ENCODE assay signal across 17 cellular contexts in genomic region chr5:96720408-96720807, GRCh38. TPM values are rescaled to one million over a fixed set of nuclear protein-coding genes. Genes with fewer than 3 reads are reported as not detected.
DNase-seq lines count a peak whose midpoint lies in the region; ATAC-seq, FAIRE-seq and TF ChIP-seq lines count a peak whose summit lies in the region.
"Had no signal": no experiment of that assay in that cellular context is flagged by ENCODE, and none has a peak within 500 bp of the region (broad histone marks: within the 10 kb centered on the region; RNA-seq: fewer than 3 reads in every experiment).

No MANE protein-coding gene starts in this region.

- no TSS peak for BruUV-seq in HCT116 (replicated peaks; lab: Mats Ljungman, UMichigan)

- 85% methylated on average over 2 of the region's 2 CpGs for WGBS in mesenchymal stem cell

- H3K36me3 ChIP-seq in BJ (ENCODE audit: control insufficient read depth, insufficient read depth, low read length) (no peaks in the 10 kb centered on the region; the same call in 1 of the 2 replicates), HCT116 (ENCODE audit: control insufficient read depth in 1 of 2, insufficient read depth in 2 of 2, low read length in 2 of 2) (no peaks in the 10 kb centered on the region), bronchial epithelial cell (ENCODE audit: control insufficient read depth, insufficient read depth, low read length) (peaks cover 5% of the 10 kb centered on the region), mesenchymal stem cell (ENCODE audit: control insufficient read depth in 1 of 2, insufficient read depth in 2 of 2, low read depth in 1 of 2, low read length in 2 of 2) (peaks cover 6 to 31% of the 10 kb centered on the region in 2 experiments)

- no peak overlapping the region for H2AK5ac ChIP-seq in mesenchymal stem cell (ENCODE audit: low read length, severe bottlenecking)

- ATAC-seq in HCT116 (peak; percentile 80), GM19395 (IDR thresholded peaks at IDR 0.05; ENCODE audit: unreplicated experiment) (no peak)

- H4K20me1 ChIP-seq in HCT116 (ENCODE audit: insufficient read depth): no peaks in the 10 kb centered on the region

- RAD21 ChIA-PET in HCT116 (lab: Charles Lee; ENCODE audit: low non-redundant PET in 1 of 2, low total read pairs in 2 of 2, uncharacterized antibody in 2 of 2, unreplicated experiment in 2 of 2): no interaction called here

- no peak overlapping the region for H4K8ac ChIP-seq in mesenchymal stem cell (ENCODE audit: low read length)

- H4K91ac ChIP-seq in mesenchymal stem cell (ENCODE audit: low read length): no peak overlapping the region

- H3K14ac ChIP-seq in mesenchymal stem cell (ENCODE audit: low read length in 2 of 2): no peak overlapping the region

- no peak overlapping the region for H3K4ac ChIP-seq in mesenchymal stem cell (ENCODE audit: low read depth in 1 of 2, low read length in 2 of 2)

- no peak for TF ChIP-seq POLR2A in HCT116 (IDR thresholded peaks at IDR 0.05; ENCODE audit: borderline replicate concordance, extremely low read depth, insufficient read depth, insufficient read length)

- H2BK120ac ChIP-seq in mesenchymal stem cell (ENCODE audit: low read depth, low read length): no peak overlapping the region

- H3K9me3 ChIP-seq in HCT116 (ENCODE audit: control insufficient read depth in 1 of 2, insufficient read depth in 1 of 2, low read depth in 1 of 2, low read length in 2 of 2): no peaks in the 10 kb centered on the region
- no peaks in the 10 kb centered on the region for H3K9me3 ChIP-seq in mesenchymal stem cell (ENCODE audit: control insufficient read depth, low read length)

- DNase-seq in BJ (ENCODE audit: low read depth) (no peak), HCT116 (ENCODE audit: low read depth, low spot score) (no peak), bronchial epithelial cell (ENCODE audit: low read depth) (no peak), mesenchymal stem cell (no peak), NCI-H2107 treated with DMSO at 0.1 percent for 48 hours (lab: John Stamatoyannopoulos, UW; ENCODE audit: unreplicated experiment) (no peak), A172 (ENCODE audit: low spot score) (no peak)
- no peak for DNase-seq in stimulated activated naive CD4-positive, alpha-beta T cell (lab: John Stamatoyannopoulos, UW)
- DNase-seq: activated T-cell treated with anti-CD3 and anti-CD28 coated beads, Interleukin-2, amount 50 U/mL, for 24 hours; COR-L47; H7; midbrain; MV-4-11; SIG-M5; substantia nigra had no signal

- no peaks in the 10 kb centered on the region for H3K9me2 ChIP-seq in HCT116 (ENCODE audit: insufficient read depth)

- TF ChIP-seq CTCF in BJ (IDR thresholded peaks at IDR 0.05; ENCODE audit: insufficient read depth, low read depth, low read length): 0 out of 2 replicates have a peak, but pooled peaks have one; percentile 5
- peak in 2 of 3 experiments; percentile 18 to 38; a peak in 2 of 6 replicates for TF ChIP-seq CTCF in HCT116 (IDR thresholded peaks at IDR 0.05 in 2 of 3, conservative IDR thresholded peaks at IDR 0.05 in 1 of 3; ENCODE audit: borderline replicate concordance in 1 of 3, insufficient read depth in 1 of 3, low read depth in 2 of 3, low read length in 2 of 3)
- TF ChIP-seq CTCF in bronchial epithelial cell (IDR thresholded peaks at IDR 0.05; ENCODE audit: insufficient read depth, low read length, severe bottlenecking): peak; percentile 7

- H3K4me3 ChIP-seq in BJ (ENCODE audit: low read depth, low read length): no peak overlapping the region
- H3K4me3 ChIP-seq in HCT116 (replicated peaks in 1 of 2; ENCODE audit: low read depth in 1 of 2, low read length in 2 of 2): no peak overlapping the region
- H3K4me3 ChIP-seq in bronchial epithelial cell (ENCODE audit: low read depth, low read length): no peak overlapping the region
- no peak overlapping the region for H3K4me3 ChIP-seq in mesenchymal stem cell (ENCODE audit: insufficient read depth in 1 of 2, low read depth in 1 of 2, low read length in 2 of 2)

- no peak overlapping the region for H3K23ac ChIP-seq in mesenchymal stem cell (ENCODE audit: low read length in 2 of 2)

- FAIRE-seq in bronchial epithelial cell (lab: Jason Lieb, UNC): no peak
- FAIRE-seq: GM19239, HTR-8/SVneo had no signal

- H3K27ac ChIP-seq in HCT116 (ENCODE audit: low read depth, low read length) (no peak overlapping the region), mesenchymal stem cell (ENCODE audit: low read length, poor library complexity, severe bottlenecking) (peak overlapping the region; percentile 22)

- no peak overlapping the region for H2BK15ac ChIP-seq in mesenchymal stem cell (ENCODE audit: low read depth, poor library complexity, severe bottlenecking)

- H3K27me3 ChIP-seq in BJ (ENCODE audit: control insufficient read depth, insufficient read depth, low read length) (no peaks in the 10 kb centered on the region), HCT116 (ENCODE audit: insufficient read depth, low read length) (no peaks in the 10 kb centered on the region), bronchial epithelial cell (ENCODE audit: control insufficient read depth, insufficient read depth, low read length) (no peaks in the 10 kb centered on the region), mesenchymal stem cell (ENCODE audit: control insufficient read depth in 1 of 2, insufficient read depth in 1 of 2, low read length in 2 of 2) (no peaks in the 10 kb centered on the region)

- H2AFZ ChIP-seq in HCT116 (ENCODE audit: low read depth, low read length, poor library complexity, severe bottlenecking): no peak overlapping the region
- H2AFZ ChIP-seq in mesenchymal stem cell (ENCODE audit: low read depth, low read length): no peak overlapping the region

- H3K79me1 ChIP-seq in mesenchymal stem cell (replicated peaks; ENCODE audit: low read length, poor library complexity, severe bottlenecking): peaks cover 26% of the 10 kb centered on the region

- no peak for TF ChIP-seq RAD21 in HCT116 (IDR thresholded peaks at IDR 0.05; ENCODE audit: low read depth)

- CTCF ChIA-PET in BJ (lab: Yijun Ruan, JAX) (interaction anchor here (0.9 to 2.4 kb wide), 3 partner anchors 14 to 106 kb away, joined by 3 to 10 read pairs (median 4); no protein-coding TSS in a partner anchor), HCT116 (lab: Charles Lee) (interaction anchor here (0.6 to 2.2 kb wide), 4 partner anchors 9 to 441 kb away, joined by 3 to 9 read pairs (median 4); no protein-coding TSS in a partner anchor)

- peaks cover 59% of the 10 kb centered on the region for H3K79me2 ChIP-seq in HCT116 (ENCODE audit: insufficient read depth, low read length)

- POLR2A ChIA-PET in BJ (lab: Charles Lee) (no interaction called here), HCT116 (lab: Charles Lee) (no interaction called here)

- H2BK12ac ChIP-seq in mesenchymal stem cell (ENCODE audit: low read length in 2 of 2): no peak overlapping the region

- H3K4me2 ChIP-seq in HCT116 (ENCODE audit: low read length): no peak overlapping the region
- no peak overlapping the region for H3K4me2 ChIP-seq in mesenchymal stem cell (ENCODE audit: low read length, poor library complexity, severe bottlenecking)

- H3K18ac ChIP-seq in mesenchymal stem cell (ENCODE audit: low read depth in 1 of 2, low read length in 2 of 2): no peak overlapping the region

- intact Hi-C loops in HCT116 (cut with micrococcal nuclease): loop anchor here (10.0 kb wide), 1 partner anchor 376 kb away; no protein-coding TSS in a partner anchor

- no peak overlapping the region for H2BK5ac ChIP-seq in mesenchymal stem cell (ENCODE audit: low read depth, low read length, poor library complexity, severe bottlenecking)

- H3K9ac ChIP-seq in HCT116 (ENCODE audit: low read length): no peak overlapping the region
- H3K9ac ChIP-seq in mesenchymal stem cell (ENCODE audit: low read length): no peak overlapping the region

- no peaks in the 10 kb centered on the region; a peak in 1 of 4 replicates for H3K4me1 ChIP-seq in HCT116 (ENCODE audit: control insufficient read depth in 1 of 2, insufficient read depth in 2 of 2, low read length in 2 of 2)
- H3K4me1 ChIP-seq in mesenchymal stem cell (ENCODE audit: control insufficient read depth, insufficient read depth, low read depth, low read length): peaks cover 9% of the 10 kb centered on the region

TF ChIP-seq in HCT116, 20 proteins besides CTCF, POLR2A, EP300 and RAD21 (continues in another document):
- no peak for TF ChIP-seq TCF7L2 (IDR thresholded peaks at IDR 0.05; ENCODE audit: borderline replicate concordance, extremely low read depth, insufficient read depth, insufficient read length)
- TF ChIP-seq REST (IDR thresholded peaks at IDR 0.05; ENCODE audit: low read depth): no peak
- TF ChIP-seq FOSL1 (IDR thresholded peaks at IDR 0.05; ENCODE audit: low read depth): no peak

RNA-seq across cellular contexts. Expression of gene CAST, which starts 58.2 kb away (rescaled TPM):
- 112 and 157 TPM in 2 replicates for polyA plus RNA-seq in BJ (2011; rRNA removed)
- polyA minus RNA-seq in BJ (2011; rRNA and poly(A)+ RNA removed): 66.3 and 74.2 TPM in 2 replicates
- 142 TPM for total RNA-seq in HCT116 (2021; ENCODE audit: unreplicated experiment)
- 65.3 and 82.7 TPM in 2 replicates for polyA plus RNA-seq in HCT116 (2012)
- total RNA-seq in bronchial epithelial cell: 182 and 300 TPM in 2 replicates
- polyA plus RNA-seq in mesenchymal stem cell (2013, experiment 1 of 2): 217 TPM
- 216 TPM for polyA plus RNA-seq in mesenchymal stem cell (2013, experiment 2 of 2)
- total RNA-seq in A172 (2014; rRNA removed; shearing (Covaris generic)): 166 and 225 TPM in 2 replicates
